Comparison of ENCODE assay signal across 19 cellular contexts in the genomic region with DNA sequence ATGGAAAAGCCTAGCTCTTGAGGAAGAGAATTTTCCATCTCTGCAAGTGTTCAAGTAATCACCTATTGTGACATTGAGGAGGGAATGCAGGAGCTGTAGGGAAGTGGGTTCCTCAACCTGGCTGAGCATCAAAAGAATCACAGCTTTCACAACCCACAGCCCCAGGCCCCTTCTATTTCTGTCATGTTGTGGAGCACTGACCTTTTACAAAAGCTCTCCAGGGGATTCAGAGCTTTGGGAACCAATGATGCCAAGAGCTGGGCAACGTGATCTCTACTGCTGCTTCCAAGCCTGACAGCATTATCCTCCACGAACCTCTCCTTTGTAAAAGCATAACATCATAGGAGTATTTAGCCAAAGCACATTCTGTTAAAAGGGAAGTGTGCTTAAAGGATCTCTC.
"Had no signal": no experiment of that assay in that cellular context is flagged by ENCODE, and none has a peak within 500 bp of the region (broad histone marks: within the 10 kb centered on the region; RNA-seq: fewer than 3 reads in every experiment).

No MANE protein-coding gene starts in this region.

- H3K4me1 ChIP-seq: ascending aorta, lower lobe of right lung, pancreas, right lobe of liver had no signal

- H3K27ac Mint-ChIP-seq: activated CD4-positive, alpha-beta T cell treated with anti-CD3 and anti-CD28 coated beads, Interleukin-2, amount 10 ng/mL, durations not matched to agents 7 days and 5 days; activated CD8-positive, alpha-beta T cell treated with anti-CD3 and anti-CD28 coated beads, Interleukin-2, amount 10 ng/mL, durations not matched to agents 7 days and 5 days; activated naive CD8-positive, alpha-beta T cell treated with anti-CD3 and anti-CD28 coated beads, Interleukin-2, amount 50 U/mL, for 24 hours; activated T-cell treated with anti-CD3 and anti-CD28 coated beads, Interleukin-2, amount 50 U/mL, for 24 hours; activated T-helper 2 cell treated with anti-CD3 and anti-CD28 coated beads, Interferon-gamma antibody, Interleukin-2, Interleukin-4, amounts not matched to agents 10 μg/mL and 5 μg/mL and 100 μg/mL, durations not matched to agents 14 hours and 24 hours and 36 hours; effector memory CD8-positive, alpha-beta T cell; stimulated activated naive CD8-positive, alpha-beta T cell treated with anti-CD3 and anti-CD28 coated beads, Interleukin-15, amount 100 ng/mL, for 72 hours had no signal

- DNase-seq: activated CD4-positive, alpha-beta T cell treated with anti-CD3 and anti-CD28 coated beads, Interleukin-2, amount 10 ng/mL, durations not matched to agents 7 days and 5 days; activated CD8-positive, alpha-beta T cell treated with anti-CD3 and anti-CD28 coated beads, Interleukin-2, amount 10 ng/mL, durations not matched to agents 7 days and 5 days; activated naive CD4-positive, alpha-beta T cell treated with Interleukin-2 at 50 U/mL for 16 hours; activated naive CD8-positive, alpha-beta T cell treated with anti-CD3 and anti-CD28 coated beads, Interleukin-2, amount 50 U/mL, for 24 hours; activated T-cell treated with anti-CD3 and anti-CD28 coated beads, Interleukin-2, amount 50 U/mL, for 24 hours; cerebellar nuclear complex; dermis blood vessel endothelial cell; effector memory CD8-positive, alpha-beta T cell; foreskin fibroblast; hippocampal formation; lower lobe of right lung; pancreas; right lobe of liver; stimulated activated CD4-positive, alpha-beta T cell treated with anti-CD3 and anti-CD28 coated beads, Interleukin-4, amount 100 ng/mL, for 1 hour; stimulated activated naive CD8-positive, alpha-beta T cell treated with anti-CD3 and anti-CD28 coated beads, Interleukin-15, amount 100 ng/mL, for 72 hours had no signal

- H3K4me1 Mint-ChIP-seq: activated CD4-positive, alpha-beta T cell treated with anti-CD3 and anti-CD28 coated beads, Interleukin-2, amount 10 ng/mL, durations not matched to agents 7 days and 5 days; activated naive CD8-positive, alpha-beta T cell treated with anti-CD3 and anti-CD28 coated beads, Interleukin-2, amount 50 U/mL, for 24 hours; stimulated activated naive CD8-positive, alpha-beta T cell treated with anti-CD3 and anti-CD28 coated beads, Interleukin-15, amount 100 ng/mL, for 72 hours had no signal

- H3K27me3 ChIP-seq: ascending aorta, pancreas, right lobe of liver, vagina had no signal

- H3K27ac ChIP-seq: ascending aorta, lower lobe of right lung, pancreas, right lobe of liver, vagina had no signal

- H3K4me2 ChIP-seq: smooth muscle cell had no signal

- H3K9me3 ChIP-seq: ascending aorta, lower lobe of right lung, pancreas, right lobe of liver, vagina had no signal

- H3K4me3 Mint-ChIP-seq: activated CD4-positive, alpha-beta T cell treated with anti-CD3 and anti-CD28 coated beads, Interleukin-2, amount 10 ng/mL, durations not matched to agents 7 days and 5 days; activated CD8-positive, alpha-beta T cell treated with anti-CD3 and anti-CD28 coated beads, Interleukin-2, amount 10 ng/mL, durations not matched to agents 7 days and 5 days; activated naive CD8-positive, alpha-beta T cell treated with anti-CD3 and anti-CD28 coated beads, Interleukin-2, amount 50 U/mL, for 24 hours; activated T-cell treated with anti-CD3 and anti-CD28 coated beads, Interleukin-2, amount 50 U/mL, for 24 hours; effector memory CD8-positive, alpha-beta T cell; stimulated activated naive CD8-positive, alpha-beta T cell treated with anti-CD3 and anti-CD28 coated beads, Interleukin-15, amount 100 ng/mL, for 72 hours had no signal

- H3K36me3 ChIP-seq: ascending aorta, lower lobe of right lung, pancreas, right lobe of liver, vagina had no signal

- H3K4me3 ChIP-seq: ascending aorta, lower lobe of right lung, pancreas, right lobe of liver, smooth muscle cell, vagina had no signal

- H3K9me3 Mint-ChIP-seq: activated CD4-positive, alpha-beta T cell treated with anti-CD3 and anti-CD28 coated beads, Interleukin-2, amount 10 ng/mL, durations not matched to agents 7 days and 5 days; activated naive CD8-positive, alpha-beta T cell treated with anti-CD3 and anti-CD28 coated beads, Interleukin-2, amount 50 U/mL, for 24 hours; activated T-cell treated with anti-CD3 and anti-CD28 coated beads, Interleukin-2, amount 50 U/mL, for 24 hours; activated T-helper 2 cell treated with anti-CD3 and anti-CD28 coated beads, Interferon-gamma antibody, Interleukin-2, Interleukin-4, amounts not matched to agents 10 μg/mL and 5 μg/mL and 100 μg/mL, durations not matched to agents 14 hours and 24 hours and 36 hours; stimulated activated naive CD8-positive, alpha-beta T cell treated with anti-CD3 and anti-CD28 coated beads, Interleukin-15, amount 100 ng/mL, for 72 hours had no signal
